Comparison of ENCODE assay signal across 20 cellular contexts in the genomic region with DNA sequence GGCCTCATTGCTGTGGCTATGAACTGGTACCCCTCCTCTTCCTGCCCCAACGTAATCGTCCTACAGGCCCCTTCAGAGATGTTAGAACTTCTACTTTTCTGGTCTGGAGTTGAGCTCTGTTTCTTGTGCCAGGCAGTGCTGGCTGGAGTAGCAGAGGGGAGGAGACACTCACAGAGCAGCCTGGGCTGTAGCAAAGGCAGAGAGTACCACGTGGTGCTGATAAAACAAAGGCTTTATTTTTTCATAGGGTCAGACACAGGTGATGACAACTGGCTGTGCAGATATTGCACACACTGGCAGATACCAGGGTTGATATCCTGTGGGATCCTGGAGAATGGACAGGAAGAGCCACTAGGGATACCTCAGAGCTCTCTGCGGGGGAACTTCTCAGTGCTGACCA. TPM values are rescaled to one million over a fixed set of nuclear protein-coding genes. Genes with fewer than 3 reads are reported as not detected.
A peak's percentile ranks its signal among the peaks of the same experiment; 100 is the strongest.
DNase-seq lines count a peak whose midpoint lies in the region; ATAC-seq and TF ChIP-seq lines count a peak whose summit lies in the region.
"Had no signal": no experiment of that assay in that cellular context is flagged by ENCODE, and none has a peak within 500 bp of the region (broad histone marks: within the 10 kb centered on the region; RNA-seq: fewer than 3 reads in every experiment).

No MANE protein-coding gene starts in this region.

- H3K9me3 ChIP-seq in T-helper 17 cell (ENCODE audit: control insufficient read depth, low read length, poor library complexity, severe bottlenecking) = no peaks in the 10 kb centered on the region
- no peaks in the 10 kb centered on the region for H3K9me3 ChIP-seq in osteoblast (ENCODE audit: low read depth, low read length)
- H3K9me3 ChIP-seq: BLaER1, HAP-1 had no signal

- H3K4me3 ChIP-seq in osteoblast (ENCODE audit: insufficient read depth, low read length) = no peak overlapping the region
- H3K4me3 ChIP-seq: BLaER1, GM23248, HAP-1 had no signal

- ATAC-seq in T-helper 17 cell (no peak), left colon (no peak), GM21526 (IDR thresholded peaks at IDR 0.05; ENCODE audit: low FRiP score, unreplicated experiment) (no peak)

- no peak overlapping the region for H3K4me2 ChIP-seq in osteoblast (ENCODE audit: insufficient read depth, low read length)
- H3K4me2 ChIP-seq: BLaER1 had no signal

- intact Hi-C loops in left colon (cut with DNase I, micrococcal nuclease) = no loop called here

- no peaks in the 10 kb centered on the region for H3K27me3 ChIP-seq in osteoblast (ENCODE audit: insufficient read depth, low read length)
- H3K27me3 ChIP-seq: BLaER1 had no signal

- no peaks in the 10 kb centered on the region for H3K4me1 Mint-ChIP-seq in T-helper 17 cell
- H3K4me1 Mint-ChIP-seq: CD14-positive monocyte; CD4-positive, alpha-beta memory T cell had no signal

- H4K20me1 ChIP-seq in osteoblast (ENCODE audit: insufficient read depth, low read length) = no peaks in the 10 kb centered on the region
- H4K20me1 ChIP-seq: BLaER1 had no signal

- peaks cover 76% of the 10 kb centered on the region for H3K27me3 Mint-ChIP-seq in T-helper 17 cell

- H3K27ac Mint-ChIP-seq in T-helper 17 cell = peak overlapping the region; percentile 74
- H3K27ac Mint-ChIP-seq: CD14-positive monocyte; CD4-positive, alpha-beta memory T cell had no signal

- no peaks in the 10 kb centered on the region for H3K36me3 ChIP-seq in osteoblast (ENCODE audit: insufficient read depth, low read length)
- H3K36me3 ChIP-seq: BLaER1, HAP-1 had no signal

- no peak overlapping the region for H3K4me3 Mint-ChIP-seq in T-helper 17 cell
- H3K4me3 Mint-ChIP-seq: CD14-positive monocyte; CD4-positive, alpha-beta memory T cell had no signal

- no peaks in the 10 kb centered on the region for H3K4me1 ChIP-seq in osteoblast (ENCODE audit: insufficient read depth, low read length)
- H3K4me1 ChIP-seq: BLaER1, HAP-1 had no signal

- H3K27ac ChIP-seq in osteoblast (ENCODE audit: low read depth, low read length) = no peak overlapping the region
- H3K27ac ChIP-seq: BLaER1, GM23248 had no signal

- DNase-seq in HT-29 (ENCODE audit: low spot score) (peak; percentile 7), T-helper 17 cell (no peak), kidney glomerular epithelial cell (lab: John Stamatoyannopoulos, UW) (peak; percentile 1), pons (ENCODE audit: low spot score) (peak; percentile 41), left colon (no peak), osteoblast (ENCODE audit: insufficient read length, low spot score, missing footprints) (no peak)
- DNase-seq: 8988T; CD4-positive, alpha-beta memory T cell; DMS153; DMS79; GDM1; GM23248; IMR-90 had no signal

- no peak overlapping the region for H2AFZ ChIP-seq in osteoblast (ENCODE audit: low read length)
- H2AFZ ChIP-seq: GM23248 had no signal

- H3K36me3 Mint-ChIP-seq in T-helper 17 cell (ENCODE audit: low read depth) = no peaks in the 10 kb centered on the region
- H3K36me3 Mint-ChIP-seq: CD14-positive monocyte; CD4-positive, alpha-beta memory T cell had no signal

- no peak for TF ChIP-seq CTCF in osteoblast (IDR thresholded peaks at IDR 0.05; ENCODE audit: extremely low read depth, low read depth, low read length)

- no peaks in the 10 kb centered on the region for H3K79me2 ChIP-seq in osteoblast (ENCODE audit: insufficient read depth, low read length)

RNA-seq across cellular contexts. Expression of gene CRCT1, which starts 23.2 kb away (rescaled TPM):
- 0.15 TPM in 1 of 2 replicates, not detected in the other for total RNA-seq in HT-29 (2014; rRNA removed; shearing (Covaris generic))
- total RNA-seq in T-helper 17 cell (not detected), left colon (not detected), osteoblast (not detected in 2 replicates)
- total RNA-seq: A673; CD4-positive, alpha-beta memory T cell; Daoy; GM23248; H4; IMR-90 had no signal

RNA-seq across cellular contexts. Expression of gene LCE5A, which starts 26.9 kb away (rescaled TPM):
- not detected in 2 replicates for total RNA-seq in HT-29 (2014; rRNA removed; shearing (Covaris generic))
- total RNA-seq in T-helper 17 cell (not detected), left colon (not detected), osteoblast (not detected in 2 replicates)
- total RNA-seq: A673; CD4-positive, alpha-beta memory T cell; Daoy; GM23248; H4; IMR-90 had no signal

RNA-seq across cellular contexts. Expression of gene LCE3E, which starts 29.1 kb away (rescaled TPM):
- not detected in 2 replicates for total RNA-seq in HT-29 (2014; rRNA removed; shearing (Covaris generic))
- total RNA-seq in T-helper 17 cell = not detected
- total RNA-seq in left colon = not detected
- total RNA-seq in osteoblast = not detected in 2 replicates
- total RNA-seq: A673; CD4-positive, alpha-beta memory T cell; Daoy; GM23248; H4; IMR-90 had no signal

RNA-seq across cellular contexts. Expression of gene LCE3D, which starts 42.8 kb away (rescaled TPM):
- not detected in 2 replicates for total RNA-seq in HT-29 (2014; rRNA removed; shearing (Covaris generic))
- total RNA-seq in T-helper 17 cell = not detected
- total RNA-seq in left colon = not detected
- not detected in 2 replicates for total RNA-seq in osteoblast
- total RNA-seq: A673; CD4-positive, alpha-beta memory T cell; Daoy; GM23248; H4; IMR-90 had no signal

Comparison
In these comparisons a context has a peak if more than half of its experiments do, and no peak if none do; other contexts are left out.
1. DNase-seq: peak in HT-29 (single experiment), kidney glomerular epithelial cell (single experiment) and pons (single experiment); none in T-helper 17 cell (0 of 3), left colon (0 of 2) and osteoblast (single experiment).